8 cellular contexts compared by ENCODE assay signal in the genomic region with DNA sequence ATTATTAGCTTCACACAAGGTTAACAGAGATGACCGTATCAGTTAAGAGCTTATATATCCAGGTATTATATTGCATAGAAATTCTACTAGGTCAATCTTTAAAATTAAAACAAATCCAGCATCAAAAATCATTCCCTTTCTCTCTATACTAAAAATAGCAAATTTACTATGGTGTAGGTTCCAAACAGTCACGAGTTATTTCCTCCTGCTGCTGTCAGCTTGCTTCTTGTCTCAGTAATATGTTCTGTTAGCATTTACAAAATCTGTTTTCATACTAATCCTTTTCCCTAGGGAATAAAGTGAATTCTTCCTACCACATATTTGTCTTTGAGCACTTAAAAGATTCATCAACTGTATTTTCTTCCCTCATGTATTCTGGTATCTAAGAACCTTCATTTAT. TPM values are rescaled to one million over a fixed set of nuclear protein-coding genes. Genes with fewer than 3 reads are reported as not detected.
A peak's percentile ranks its signal among the peaks of the same experiment; 100 is the strongest.
DNase-seq lines count a peak whose midpoint lies in the region; ATAC-seq and TF ChIP-seq lines count a peak whose summit lies in the region.

No MANE protein-coding gene starts in this region.

- H3K27ac ChIP-seq in PC-9 (peak overlapping the region; percentile 50; the same call in 1 of the 2 replicates), epithelial cell of prostate (peak overlapping the region; percentile 83)

- ATAC-seq in activated CD4-positive, CD25-positive, alpha-beta regulatory T cell treated with anti-CD3 and anti-CD28 coated beads, Interleukin-2, amount 50 U/mL, for 24 hours: no peak

- no peaks in the 10 kb centered on the region for H3K27me3 ChIP-seq in PC-9 (ENCODE audit: insufficient read depth, low read depth)

- BruUV-seq in PC-9 (replicated peaks; lab: Mats Ljungman, UMichigan): no TSS peak

- H4K20me1 ChIP-seq in PC-9 (ENCODE audit: insufficient read depth): peaks cover 32% of the 10 kb centered on the region

- POLR2A ChIA-PET in PC-9 (lab: Charles Lee; ENCODE audit: unreplicated experiment): no interaction called here

- peak overlapping the region; percentile 87; the same call in 1 of the 2 replicates for H3K4me3 ChIP-seq in PC-9

- H3K9me3 ChIP-seq in PC-9 (ENCODE audit: insufficient read depth, low read depth): no peaks in the 10 kb centered on the region

- CTCF ChIA-PET in PC-9 (lab: Charles Lee): interaction anchor here (1.1 to 1.8 kb wide), 2 partner anchors 14 to 25 kb away, joined by 3 to 5 read pairs; no protein-coding TSS in a partner anchor

- intact Hi-C loops in PC-9 (cut with micrococcal nuclease; ENCODE audit: unreplicated experiment): loop anchor here (10.0 kb wide), 1 partner anchor 423 kb away; no protein-coding TSS in a partner anchor

- peaks cover 33% of the 10 kb centered on the region for H3F3A ChIP-seq in PC-9 (ENCODE audit: insufficient read depth, low read depth)

- TF ChIP-seq CTCF in PC-9 (conservative IDR thresholded peaks at IDR 0.05): no peak

- peak; percentile 32 for DNase-seq in GM04503 (ENCODE audit: low read depth)
- no peak for DNase-seq in PC-9
- no peak for DNase-seq in epithelial cell of prostate (ENCODE audit: low read depth, low spot score)
- DNase-seq in pons (ENCODE audit: low spot score): peak; percentile 67
- DNase-seq in NCI-H1092 (lab: John Stamatoyannopoulos, UW): no peak
- DNase-seq in NCI-H2029 treated with DMSO at 0.1 percent for 48 hours (lab: John Stamatoyannopoulos, UW): no peak
- no peak for DNase-seq in epidermal melanocyte (ENCODE audit: insufficient read length, low spot score)

- H3K9me2 ChIP-seq in PC-9 (ENCODE audit: insufficient read depth): no peaks in the 10 kb centered on the region

- H3K79me2 ChIP-seq in PC-9 (ENCODE audit: low read depth): peaks cover 90% of the 10 kb centered on the region

- no peak overlapping the region for H2AFZ ChIP-seq in PC-9

- peaks cover 46% of the 10 kb centered on the region for H3K4me1 ChIP-seq in PC-9 (replicated peaks; ENCODE audit: insufficient read depth)

- H3K4me2 ChIP-seq in PC-9: peak overlapping the region; percentile 86

- H3K36me3 ChIP-seq in PC-9 (ENCODE audit: low read depth): peaks cover 43% of the 10 kb centered on the region

RNA-seq across cellular contexts. Expression of gene WDR26, which starts 2.5 kb away (rescaled TPM):
- 76.0 and 88.9 TPM in 2 replicates for total RNA-seq in PC-9 (2021)

Comparison
In these comparisons a context has a peak if more than half of its experiments do, and no peak if none do; other contexts are left out.
1. DNase-seq: peak in GM04503 (single experiment) and pons (single experiment); none in PC-9 (0 of 2), epithelial cell of prostate (single experiment), NCI-H1092 (single experiment), NCI-H2029 treated with DMSO at 0.1 percent for 48 hours (single experiment) and epidermal melanocyte (single experiment).